Comparison of ENCODE assay signal across 15 cellular contexts in the genomic region with DNA sequence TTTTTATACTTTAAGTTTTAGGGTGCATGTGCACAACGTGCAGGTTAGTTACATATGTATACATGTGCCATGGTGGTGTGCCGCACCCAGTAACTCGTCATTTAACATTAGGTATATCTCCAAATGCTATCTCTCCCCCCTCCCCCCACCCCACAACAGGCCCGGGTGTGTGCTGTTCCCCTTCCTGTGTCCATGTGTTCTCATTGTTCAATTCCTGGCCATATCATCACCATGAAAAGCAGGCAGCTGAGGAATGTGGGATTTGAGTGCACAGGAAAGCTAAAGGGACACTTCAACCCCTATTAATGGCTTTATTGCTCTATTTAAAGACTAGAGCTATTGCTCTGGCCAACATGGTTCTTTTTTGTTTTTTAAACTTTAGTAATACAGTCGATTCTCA. TPM values are rescaled to one million over a fixed set of nuclear protein-coding genes. Genes with fewer than 3 reads are reported as not detected.
"Had no signal": no experiment of that assay in that cellular context is flagged by ENCODE, and none has a peak within 500 bp of the region (broad histone marks: within the 10 kb centered on the region; RNA-seq: fewer than 3 reads in every experiment).

No MANE protein-coding gene starts in this region.

RNA-seq across cellular contexts. Expression of a gene that starts 45.0 kb away (rescaled TPM):
- total RNA-seq: activated B cell treated with CpG ODN at 0.5 μM for 24 hours; activated CD4-positive, alpha-beta memory T cell treated with anti-CD3 and anti-CD28 coated beads for 36 hours; activated naive CD4-positive, alpha-beta T cell treated with anti-CD3 and anti-CD28 coated beads for 36 hours; activated naive CD4-positive, alpha-beta T cell treated with anti-CD3 and anti-CD28 coated beads, Interleukin-2, amount 50 U/mL, for 72 hours; activated T-cell treated with anti-CD3 and anti-CD28 coated beads, Interleukin-2, amount 50 U/mL, for 4 hours; activated T-helper 1 cell treated with anti-CD3 and anti-CD28 coated beads, Interleukin-12 subunit alpha, Interleukin-12 subunit beta, Interleukin-2, Interleukin-4 antibody, amounts not matched to agents 30 ng/mL and 10 ng/mL and 1 ng/mL, durations not matched to agents 14 hours and 24 hours and 36 hours; astrocyte; body of pancreas; IMR-90; NCI-H460; RPMI7951; SK-MEL-5; T-cell; T-helper 17 cell had no signal
- polyA plus RNA-seq: adrenal gland, IMR-90 had no signal

RNA-seq across cellular contexts. Expression of a gene that starts 46.5 kb away (rescaled TPM):
- total RNA-seq: activated naive CD4-positive, alpha-beta T cell treated with anti-CD3 and anti-CD28 coated beads for 36 hours; astrocyte; IMR-90; NCI-H460; RPMI7951; SK-MEL-5 had no signal
- polyA plus RNA-seq: IMR-90 had no signal
